ENCODE assay signal across 20 cellular contexts in genomic region chr7:126668367-126668752, GRCh38.
"Had no signal": no experiment of that assay in that cellular context is flagged by ENCODE, and none has a peak within 500 bp of the region (broad histone marks: within the 10 kb centered on the region; RNA-seq: fewer than 3 reads in every experiment).

No MANE protein-coding gene starts in this region.

- H3K27ac ChIP-seq: KMS-11, RWPE1 had no signal

- ATAC-seq: Panc1, SK-N-SH treated with all-trans-retinoic acid at 6 μM for 48 hours had no signal

- DNase-seq: IMR-90, Kasumi-1, MV-4-11, NCI-H1048, NCI-H1105, NCI-H1436 treated with DMSO at 0.1 percent for 48 hours, NCI-H1694, NCI-H187 treated with DMSO at 0.1 percent for 48 hours, NCI-H2029 treated with DMSO at 0.1 percent for 48 hours, NCI-H2171 treated with DMSO at 0.1 percent for 48 hours, NCI-H2227 treated with DMSO at 0.1 percent for 48 hours, NCI-H524, NCI-H526 treated with DMSO at 0.1 percent for 48 hours, NCI-H748 treated with DMSO at 0.1 percent for 48 hours, SHP77, T-helper 1 cell had no signal
